In genomic region chr5:157823655-157824054, GRCh38 we compare ENCODE assay signal across 1 cellular context.
TF ChIP-seq lines count a peak whose summit lies in the region.

No MANE protein-coding gene starts in this region.

TF ChIP-seq in K562, 482 proteins besides CTCF, POLR2A, EP300 and RAD21 (continued from another document):
- no peak for TF ChIP-seq BRF2 (IDR thresholded peaks at IDR 0.05; ENCODE audit: borderline replicate concordance, insufficient read depth, insufficient read length)
- TF ChIP-seq ZC3H4 (CRISPR knock-in tag; IDR thresholded peaks at IDR 0.05; ENCODE audit: borderline replicate concordance), result no peak
